8 cellular contexts compared by ENCODE assay signal in the genomic region with DNA sequence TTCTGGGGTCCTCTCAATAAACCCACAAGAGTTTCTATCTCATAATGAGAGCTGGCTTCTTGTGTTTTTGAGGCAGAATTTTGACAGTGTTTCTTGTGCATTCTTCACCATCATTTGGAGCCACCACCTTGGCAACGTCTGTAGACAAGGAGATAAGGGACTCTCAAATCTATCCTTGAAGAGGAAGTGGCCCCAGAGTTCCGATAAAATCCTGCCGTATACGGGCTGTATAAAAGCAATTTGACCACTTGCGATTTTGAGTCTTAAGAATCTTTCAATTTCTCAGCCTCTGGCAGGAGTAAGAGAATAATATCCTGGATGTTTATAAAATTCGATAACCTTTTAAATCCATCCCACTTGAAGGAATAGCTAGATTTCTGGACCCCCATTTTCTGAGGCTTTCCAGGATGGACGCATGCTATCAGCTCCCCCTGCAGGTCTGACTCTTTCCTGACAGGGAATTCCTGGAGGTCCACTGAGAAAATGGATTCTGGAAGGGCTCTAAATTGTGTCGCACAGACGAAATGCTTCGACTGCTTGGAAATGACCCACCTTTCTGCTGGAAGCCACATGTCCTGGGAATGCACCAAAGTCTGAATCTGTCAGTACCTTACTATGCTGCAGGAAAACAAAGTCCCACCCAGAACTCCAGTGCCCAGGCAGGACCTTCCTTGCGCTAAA. TPM values are rescaled to one million over a fixed set of nuclear protein-coding genes. Genes with fewer than 3 reads are reported as not detected.
DNase-seq lines count a peak whose midpoint lies in the region; ATAC-seq and TF ChIP-seq lines count a peak whose summit lies in the region.

No MANE protein-coding gene starts in this region.

- peak overlapping the region; percentile 71 for H3K9ac ChIP-seq in adipocyte (ENCODE audit: low read length)
- peak overlapping the region in 3 of 5 donors; percentile 21 to 62 (median 31) for H3K9ac ChIP-seq in subcutaneous abdominal adipose tissue (ENCODE audit: low read length in 5 of 5)

- H3K27ac ChIP-seq in hepatocyte (no peak overlapping the region), subcutaneous abdominal adipose tissue (ENCODE audit: low read depth, low read length) (no peak overlapping the region)

- H3K36me3 ChIP-seq in MG63, result no peaks in the 10 kb centered on the region
- H3K36me3 ChIP-seq in adipocyte (ENCODE audit: control insufficient read depth, insufficient read depth, low read length, severe bottlenecking), result no peaks in the 10 kb centered on the region
- no peaks in the 10 kb centered on the region for H3K36me3 ChIP-seq in hepatocyte (replicated peaks; ENCODE audit: insufficient read depth, low read depth)
- H3K36me3 ChIP-seq in subcutaneous abdominal adipose tissue (ENCODE audit: control insufficient read depth in 5 of 5, insufficient read depth in 5 of 5, low read length in 5 of 5), result no peaks in the 10 kb centered on the region

- TF ChIP-seq CTCF in hepatocyte (IDR thresholded peaks at IDR 0.05; ENCODE audit: poor library complexity), result peak; percentile 83

- H3K27ac Mint-ChIP-seq in activated CD4-positive, alpha-beta memory T cell treated with anti-CD3 and anti-CD28 coated beads, Interleukin-2, amount 10 ng/mL, durations not matched to agents 7 days and 5 days, result no peak overlapping the region

- peak overlapping the region; percentile 44 for H2AFZ ChIP-seq in hepatocyte

- H3K27me3 ChIP-seq in MG63, result no peaks in the 10 kb centered on the region
- H3K27me3 ChIP-seq in adipocyte (replicated peaks; ENCODE audit: control insufficient read depth, insufficient read depth, low read length), result no peaks in the 10 kb centered on the region
- H3K27me3 ChIP-seq in hepatocyte, result no peaks in the 10 kb centered on the region
- no peaks in the 10 kb centered on the region for H3K27me3 ChIP-seq in subcutaneous abdominal adipose tissue (ENCODE audit: control insufficient read depth in 5 of 5, insufficient read depth in 4 of 5, low read length in 5 of 5)

- no peak for ATAC-seq in GM19023 (IDR thresholded peaks at IDR 0.05; ENCODE audit: unreplicated experiment)

- DNase-seq in ELF-1 (ENCODE audit: low read depth, low spot score) (peak; percentile 53), MG63 (peak; percentile 30), adipocyte (ENCODE audit: low read depth) (peak; percentile 88), hepatocyte (ENCODE audit: low spot score) (peak; percentile 64)
- no peak for DNase-seq in activated CD8-positive, alpha-beta memory T cell treated with anti-CD3 and anti-CD28 coated beads, Interleukin-2, amount 50 U/mL, for 4 hours
- DNase-seq in activated CD4-positive, alpha-beta memory T cell treated with anti-CD3 and anti-CD28 coated beads, Interleukin-2, amount 10 ng/mL, durations not matched to agents 7 days and 5 days, result no peak

- peak overlapping the region; percentile 46 for H3K4me3 ChIP-seq in MG63
- peak overlapping the region; percentile 77 for H3K4me3 ChIP-seq in adipocyte (ENCODE audit: low read length)
- H3K4me3 ChIP-seq in hepatocyte, result no peak overlapping the region
- peak overlapping the region; percentile 57 to 73 (median 63) for H3K4me3 ChIP-seq in subcutaneous abdominal adipose tissue (ENCODE audit: low read depth in 1 of 5, low read length in 5 of 5)

- H3K9me3 Mint-ChIP-seq in activated CD4-positive, alpha-beta memory T cell treated with anti-CD3 and anti-CD28 coated beads, Interleukin-2, amount 10 ng/mL, durations not matched to agents 7 days and 5 days, result no peaks in the 10 kb centered on the region

- no peaks in the 10 kb centered on the region for H3K4me1 Mint-ChIP-seq in activated CD4-positive, alpha-beta memory T cell treated with anti-CD3 and anti-CD28 coated beads, Interleukin-2, amount 10 ng/mL, durations not matched to agents 7 days and 5 days

- CTCF ChIA-PET in activated CD4-positive, alpha-beta memory T cell treated with anti-CD3 and anti-CD28 coated beads, Interleukin-2, amount 10 ng/mL, durations not matched to agents 7 days and 5 days (lab: Charles Lee), result interaction anchor here (0.5 to 1.6 kb wide), 5 partner anchors 10 to 280 kb away, joined by 3 to 4 read pairs (median 3); a partner anchor contains a TSS

- H3K4me3 Mint-ChIP-seq in activated CD4-positive, alpha-beta memory T cell treated with anti-CD3 and anti-CD28 coated beads, Interleukin-2, amount 10 ng/mL, durations not matched to agents 7 days and 5 days, result no peak overlapping the region

- no peaks in the 10 kb centered on the region for H3K79me2 ChIP-seq in hepatocyte

- H3K9me2 ChIP-seq in hepatocyte (replicated peaks; ENCODE audit: insufficient read depth), result no peaks in the 10 kb centered on the region

- H4K20me1 ChIP-seq in hepatocyte (ENCODE audit: insufficient read depth, poor library complexity, severe bottlenecking), result no peaks in the 10 kb centered on the region

- WGBS in hepatocyte (ENCODE audit: low lambda C conversion rate, missing lambda C conversion rate), result 56% methylated on average over 11 of the region's 11 CpGs

- peaks cover 6% of the 10 kb centered on the region for H3K27me3 Mint-ChIP-seq in activated CD4-positive, alpha-beta memory T cell treated with anti-CD3 and anti-CD28 coated beads, Interleukin-2, amount 10 ng/mL, durations not matched to agents 7 days and 5 days

- H3K4me1 ChIP-seq in adipocyte (ENCODE audit: control insufficient read depth, insufficient read depth, low read length) (peaks cover 50% of the 10 kb centered on the region), hepatocyte (ENCODE audit: insufficient read depth) (peaks cover 7% of the 10 kb centered on the region), subcutaneous abdominal adipose tissue (ENCODE audit: control insufficient read depth in 5 of 5, insufficient read depth in 5 of 5, low read length in 5 of 5) (peaks cover under 1 to 14% (median 14%) of the 10 kb centered on the region in 5 donors)

- H3K36me3 Mint-ChIP-seq in activated CD4-positive, alpha-beta memory T cell treated with anti-CD3 and anti-CD28 coated beads, Interleukin-2, amount 10 ng/mL, durations not matched to agents 7 days and 5 days (ENCODE audit: low read depth), result no peaks in the 10 kb centered on the region

- peak overlapping the region; percentile 58 for H3K4me2 ChIP-seq in hepatocyte

- H3K9me3 ChIP-seq in MG63 (0 out of 2 replicates have a peak, but pooled peaks cover under 1% of the 10 kb centered on the region), adipocyte (ENCODE audit: control insufficient read depth, low read length) (no peaks in the 10 kb centered on the region), hepatocyte (ENCODE audit: low read depth) (no peaks in the 10 kb centered on the region), subcutaneous abdominal adipose tissue (ENCODE audit: control insufficient read depth in 5 of 5, low read length in 5 of 5) (no peaks in the 10 kb centered on the region)

- POLR2A ChIA-PET in activated CD4-positive, alpha-beta memory T cell treated with anti-CD3 and anti-CD28 coated beads, Interleukin-2, amount 10 ng/mL, durations not matched to agents 7 days and 5 days (lab: Charles Lee), result no interaction called here

RNA-seq across cellular contexts. Expression of gene E2F6, which starts 54.1 kb away (rescaled TPM):
- total RNA-seq in MG63 (2014; rRNA removed; shearing (Covaris generic); ENCODE audit: low replicate concordance), result 20.8 and 29.4 TPM in 2 replicates
- total RNA-seq in hepatocyte, result 18.3 and 23.1 TPM in 2 replicates
- polyA plus RNA-seq in hepatocyte, result 13.8 and 24.6 TPM in 2 replicates
- total RNA-seq in activated CD4-positive, alpha-beta memory T cell treated with anti-CD3 and anti-CD28 coated beads, Interleukin-2, amount 10 ng/mL, durations not matched to agents 7 days and 5 days, result 1 to 10 TPM; 5.9 to 6.6 TPM

Comparison
In these comparisons a context has a peak if more than half of its experiments do, and no peak if none do; other contexts are left out.
1. DNase-seq: peak in ELF-1 (single experiment), MG63 (single experiment), adipocyte (single experiment) and hepatocyte (single experiment); none in activated CD8-positive, alpha-beta memory T cell treated with anti-CD3 and anti-CD28 coated beads, Interleukin-2, amount 50 U/mL, for 4 hours (single experiment) and activated CD4-positive, alpha-beta memory T cell treated with anti-CD3 and anti-CD28 coated beads, Interleukin-2, amount 10 ng/mL, durations not matched to agents 7 days and 5 days (single experiment).